In genomic region chr22:17171016-17171312, GRCh38 we compare ENCODE assay signal across 1 cellular context.
TF ChIP-seq lines count a peak whose summit lies in the region.

No MANE protein-coding gene starts in this region.

TF ChIP-seq in GM12878, 131 proteins besides CTCF, POLR2A, EP300 and RAD21:
- no peak for TF ChIP-seq RBBP5 (conservative IDR thresholded peaks at IDR 0.05)
- TF ChIP-seq EGR1 (IDR thresholded peaks at IDR 0.05; ENCODE audit: borderline replicate concordance in 1 of 2, low read depth in 2 of 2, low read length in 2 of 2) = no peak
- TF ChIP-seq BHLHE40 (IDR thresholded peaks at IDR 0.05; ENCODE audit: borderline replicate concordance in 1 of 2, low read depth in 2 of 2, low read length in 1 of 2) = no peak
- TF ChIP-seq HDAC2 (IDR thresholded peaks at IDR 0.05) = no peak
- TF ChIP-seq CBX3 (IDR thresholded peaks at IDR 0.05; ENCODE audit: borderline replicate concordance, low read depth) = no peak
- TF ChIP-seq SMC3 (IDR thresholded peaks at IDR 0.05; ENCODE audit: borderline replicate concordance, low read length) = no peak
- no peak for TF ChIP-seq BCLAF1 (IDR thresholded peaks at IDR 0.05)
- TF ChIP-seq SUZ12 (IDR thresholded peaks at IDR 0.05; ENCODE audit: unreplicated experiment) = no peak
- no peak for TF ChIP-seq IRF4 (IDR thresholded peaks at IDR 0.05; ENCODE audit: low read depth, low read length)
- no peak for TF ChIP-seq NFIC (IDR thresholded peaks at IDR 0.05; ENCODE audit: low read depth, low read length)
- TF ChIP-seq E2F4 (IDR thresholded peaks at IDR 0.05; ENCODE audit: low read depth, low read length) = no peak
- TF ChIP-seq MAX (IDR thresholded peaks at IDR 0.05; ENCODE audit: low read depth, low read length) = no peak
- TF ChIP-seq MTA2 (IDR thresholded peaks at IDR 0.05; ENCODE audit: low read depth) = no peak
